ENCODE assay signal across 16 cellular contexts in genomic region chr1:97913506-97913905, GRCh38. TPM values are rescaled to one million over a fixed set of nuclear protein-coding genes. Genes with fewer than 3 reads are reported as not detected.
A peak's percentile ranks its signal among the peaks of the same experiment; 100 is the strongest.
DNase-seq lines count a peak whose midpoint lies in the region; ATAC-seq and TF ChIP-seq lines count a peak whose summit lies in the region.
"Had no signal": no experiment of that assay in that cellular context is flagged by ENCODE, and none has a peak within 500 bp of the region (broad histone marks: within the 10 kb centered on the region; RNA-seq: fewer than 3 reads in every experiment).

No MANE protein-coding gene starts in this region.

- CTCF ChIA-PET in MCF 10A (lab: Yijun Ruan, JAX), result interaction anchor here (0.7 kb wide), 1 partner anchor 8 kb away, joined by 3 read pairs; no protein-coding TSS in a partner anchor

- no peak overlapping the region for H2AFZ ChIP-seq in Karpas-422 (ENCODE audit: low read length)
- H2AFZ ChIP-seq: GM23248 had no signal

- no peaks in the 10 kb centered on the region for H3K4me1 ChIP-seq in breast epithelium
- H3K4me1 ChIP-seq in Karpas-422 (ENCODE audit: low read length), result peaks cover 73% of the 10 kb centered on the region

- intact Hi-C loops in MCF 10A (cut with micrococcal nuclease), result no loop called here
- intact Hi-C loops in breast epithelium (cut with DNase I; ENCODE audit: low total_unique reads), result no loop called here
- intact Hi-C loops in dendritic cell treated with granulocyte-macrophage colony-stimulating factor and Interleukin-4, amounts not matched to agents 40 ng/mL and 50 ng/mL, for 4 days (cut with micrococcal nuclease), result no loop called here

- no peak for TF ChIP-seq POLR2A in breast epithelium (IDR thresholded peaks at IDR 0.05)

- H3K27ac ChIP-seq in breast epithelium, result no peak overlapping the region
- H3K27ac ChIP-seq in Karpas-422 (ENCODE audit: low read length), result peak overlapping the region; percentile 39; the same call in 1 of the 2 replicates
- H3K27ac ChIP-seq: BLaER1, GM23248 had no signal

- H3K79me2 ChIP-seq in Karpas-422 (ENCODE audit: low read length), result peaks cover 97% of the 10 kb centered on the region

- no peaks in the 10 kb centered on the region for H3K27me3 Mint-ChIP-seq in MCF 10A (ENCODE audit: insufficient read depth, unreplicated experiment)
- no peaks in the 10 kb centered on the region for H3K27me3 Mint-ChIP-seq in dendritic cell treated with granulocyte-macrophage colony-stimulating factor and Interleukin-4, amounts not matched to agents 40 ng/mL and 50 ng/mL, for 4 days
- H3K27me3 Mint-ChIP-seq in stimulated activated memory B cell treated with anti-CD40 and anti-IgM and Interleukin-4, amounts not matched to agents 10 μg/mL and 1 μg/mL and 100 μg/mL, for 72 hours, result no peaks in the 10 kb centered on the region
- H3K27me3 Mint-ChIP-seq: CD8-positive, alpha-beta memory T cell; IgD-negative memory B cell had no signal

- ATAC-seq in stimulated activated memory B cell treated with anti-CD40 and anti-IgM and Interleukin-4, amounts not matched to agents 10 μg/mL and 1 μg/mL and 100 μg/mL, for 72 hours, result no peak
- no peak for ATAC-seq in left lobe of liver

- H3K4me1 Mint-ChIP-seq in MCF 10A (ENCODE audit: insufficient read depth, unreplicated experiment), result peaks cover 41% of the 10 kb centered on the region
- H3K4me1 Mint-ChIP-seq in dendritic cell treated with granulocyte-macrophage colony-stimulating factor and Interleukin-4, amounts not matched to agents 40 ng/mL and 50 ng/mL, for 4 days (ENCODE audit: low read depth), result peaks cover 53% of the 10 kb centered on the region
- no peaks in the 10 kb centered on the region for H3K4me1 Mint-ChIP-seq in stimulated activated memory B cell treated with anti-CD40 and anti-IgM and Interleukin-4, amounts not matched to agents 10 μg/mL and 1 μg/mL and 100 μg/mL, for 72 hours

- POLR2A ChIA-PET in MCF 10A (lab: Yijun Ruan, JAX), result no interaction called here

- no peak for DNase-seq in MCF 10A (ENCODE audit: unreplicated experiment)
- no peak for DNase-seq in breast epithelium (ENCODE audit: low spot score in 2 of 2)
- DNase-seq in Karpas-422, result no peak
- DNase-seq in NCI-H2029 (lab: John Stamatoyannopoulos, UW), result no peak
- no peak for DNase-seq in left lobe of liver (ENCODE audit: low spot score)
- DNase-seq: 8988T; AML-193; CD8-positive, alpha-beta memory T cell; DMS153; DMS79 treated with DMSO at 0.1 percent for 48 hours; GM23248; H7 had no signal

- no peaks in the 10 kb centered on the region for H3K36me3 Mint-ChIP-seq in MCF 10A (ENCODE audit: insufficient read depth, unreplicated experiment)
- H3K36me3 Mint-ChIP-seq in dendritic cell treated with granulocyte-macrophage colony-stimulating factor and Interleukin-4, amounts not matched to agents 40 ng/mL and 50 ng/mL, for 4 days (ENCODE audit: low read depth), result peaks cover 28% of the 10 kb centered on the region
- no peaks in the 10 kb centered on the region for H3K36me3 Mint-ChIP-seq in stimulated activated memory B cell treated with anti-CD40 and anti-IgM and Interleukin-4, amounts not matched to agents 10 μg/mL and 1 μg/mL and 100 μg/mL, for 72 hours
- H3K36me3 Mint-ChIP-seq: IgD-negative memory B cell had no signal

- H3K27ac Mint-ChIP-seq in MCF 10A (ENCODE audit: low read depth, unreplicated experiment), result peak overlapping the region; percentile 55
- H3K27ac Mint-ChIP-seq in dendritic cell treated with granulocyte-macrophage colony-stimulating factor and Interleukin-4, amounts not matched to agents 40 ng/mL and 50 ng/mL, for 4 days, result peak overlapping the region; percentile 60
- H3K27ac Mint-ChIP-seq in stimulated activated memory B cell treated with anti-CD40 and anti-IgM and Interleukin-4, amounts not matched to agents 10 μg/mL and 1 μg/mL and 100 μg/mL, for 72 hours, result no peak overlapping the region
- H3K27ac Mint-ChIP-seq: CD8-positive, alpha-beta memory T cell; IgD-negative memory B cell had no signal

- H3K9me3 Mint-ChIP-seq in MCF 10A (ENCODE audit: unreplicated experiment), result peaks cover 8% of the 10 kb centered on the region
- H3K9me3 Mint-ChIP-seq in dendritic cell treated with granulocyte-macrophage colony-stimulating factor and Interleukin-4, amounts not matched to agents 40 ng/mL and 50 ng/mL, for 4 days, result no peaks in the 10 kb centered on the region
- no peaks in the 10 kb centered on the region for H3K9me3 Mint-ChIP-seq in stimulated activated memory B cell treated with anti-CD40 and anti-IgM and Interleukin-4, amounts not matched to agents 10 μg/mL and 1 μg/mL and 100 μg/mL, for 72 hours
- H3K9me3 Mint-ChIP-seq: CD8-positive, alpha-beta memory T cell; IgD-negative memory B cell had no signal

- BruUV-seq in MCF 10A (replicated peaks; lab: Mats Ljungman, UMichigan), result no TSS peak

- H3K9me3 ChIP-seq in breast epithelium, result no peaks in the 10 kb centered on the region
- no peaks in the 10 kb centered on the region for H3K9me3 ChIP-seq in Karpas-422 (ENCODE audit: low read length)
- H3K9me3 ChIP-seq: BLaER1 had no signal

- H3K4me3 ChIP-seq in breast epithelium (no peak overlapping the region), Karpas-422 (ENCODE audit: low read length) (no peak overlapping the region)
- H3K4me3 ChIP-seq: BLaER1, GM23248 had no signal

- TF ChIP-seq CTCF in MCF 10A (IDR thresholded peaks at IDR 0.05; ENCODE audit: unreplicated experiment), result no peak
- TF ChIP-seq CTCF in breast epithelium (IDR thresholded peaks at IDR 0.05), result no peak

- no peak overlapping the region for H3K4me3 Mint-ChIP-seq in MCF 10A (ENCODE audit: unreplicated experiment)
- H3K4me3 Mint-ChIP-seq in dendritic cell treated with granulocyte-macrophage colony-stimulating factor and Interleukin-4, amounts not matched to agents 40 ng/mL and 50 ng/mL, for 4 days, result no peak overlapping the region
- no peak overlapping the region for H3K4me3 Mint-ChIP-seq in stimulated activated memory B cell treated with anti-CD40 and anti-IgM and Interleukin-4, amounts not matched to agents 10 μg/mL and 1 μg/mL and 100 μg/mL, for 72 hours
- H3K4me3 Mint-ChIP-seq: CD8-positive, alpha-beta memory T cell; IgD-negative memory B cell had no signal

- H3K9me2 ChIP-seq in Karpas-422 (replicated peaks; ENCODE audit: insufficient read depth, low read length), result no peaks in the 10 kb centered on the region

- peak overlapping the region; percentile 25 for H3K4me2 ChIP-seq in Karpas-422 (ENCODE audit: low read depth, low read length, poor library complexity, severe bottlenecking)
- H3K4me2 ChIP-seq: BLaER1 had no signal

- H3K36me3 ChIP-seq in breast epithelium, result no peaks in the 10 kb centered on the region
- H3K36me3 ChIP-seq in Karpas-422 (ENCODE audit: insufficient read depth, low read length), result peaks cover 6% of the 10 kb centered on the region; the same call in 1 of the 2 replicates
- H3K36me3 ChIP-seq: BLaER1 had no signal

- H3K27me3 ChIP-seq in breast epithelium, result no peaks in the 10 kb centered on the region
- no peaks in the 10 kb centered on the region for H3K27me3 ChIP-seq in Karpas-422 (ENCODE audit: low read length)
- H3K27me3 ChIP-seq: BLaER1 had no signal

- no peak overlapping the region for H3K9ac ChIP-seq in Karpas-422 (ENCODE audit: low read length)
- H3K9ac ChIP-seq: BLaER1, GM23248 had no signal

- no peaks in the 10 kb centered on the region for H4K20me1 ChIP-seq in Karpas-422 (ENCODE audit: insufficient read depth, low read depth, low read length)
- H4K20me1 ChIP-seq: BLaER1 had no signal

RNA-seq across cellular contexts. Expression of gene DPYD, which starts 7.3 kb away (rescaled TPM):
- total RNA-seq in MCF 10A (2022) (37.4 and 48.2 TPM in 2 replicates), breast epithelium (10 to 100 TPM; 56.4 to 95.1 (median 58.1) TPM), left lobe of liver (43.3 TPM)
- total RNA-seq in Karpas-422 (2014; rRNA removed; shearing (Covaris generic); ENCODE audit: low replicate concordance), result 40.8 and 59.4 TPM in 2 replicates
